23 cellular contexts compared by ENCODE assay signal in the genomic region with DNA sequence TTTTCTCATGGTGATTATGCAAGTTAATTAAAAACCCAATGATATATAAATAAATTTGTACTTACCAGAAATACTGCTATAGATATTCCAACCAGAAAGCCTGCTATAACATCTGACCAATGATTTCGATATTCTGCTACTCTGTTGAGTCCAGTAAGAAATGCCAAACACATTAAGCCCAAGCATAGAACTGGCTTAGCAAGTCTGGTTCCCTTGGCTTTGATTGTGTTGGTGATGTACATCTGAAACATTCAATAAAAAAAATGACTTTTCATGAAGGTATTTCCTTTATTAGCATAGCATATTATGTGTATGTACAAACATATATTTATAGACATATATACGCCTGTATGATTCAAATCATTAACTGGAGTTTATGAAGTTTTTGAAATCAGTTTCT.
"Had no signal": no experiment of that assay in that cellular context is flagged by ENCODE, and none has a peak within 500 bp of the region (broad histone marks: within the 10 kb centered on the region; RNA-seq: fewer than 3 reads in every experiment).

No MANE protein-coding gene starts in this region.

- ATAC-seq: activated T-cell treated with anti-CD3 and anti-CD28 coated beads, Interleukin-2, amount 50 U/mL, for 4 hours; natural killer cell treated with Interleukin-12 subunit alpha and Interleukin-12 subunit beta and Interleukin-15 and Interleukin-18, amount 100 ng/mL, for 72 hours had no signal

- H3K4me3 ChIP-seq: cardiac muscle cell, ovary, prostate gland, testis, uterus had no signal

- H3K4me1 Mint-ChIP-seq: activated B cell treated with CpG ODN at 0.5 μM for 24 hours; activated naive CD4-positive, alpha-beta T cell treated with anti-CD3 and anti-CD28 coated beads, Interleukin-2, amount 10 ng/mL, durations not matched to agents 7 days and 5 days; endodermal cell had no signal

- H3K36me3 Mint-ChIP-seq: activated naive CD4-positive, alpha-beta T cell treated with anti-CD3 and anti-CD28 coated beads, Interleukin-2, amount 10 ng/mL, durations not matched to agents 7 days and 5 days; memory B cell; natural killer cell treated with Interleukin-12 subunit alpha and Interleukin-12 subunit beta and Interleukin-15 and Interleukin-18, amount 100 ng/mL, for 72 hours had no signal

- DNase-seq: activated B cell treated with CpG ODN at 0.5 μM for 24 hours; activated CD4-positive, alpha-beta T cell treated with anti-CD3 and anti-CD28 coated beads for 4 hours; activated CD4-positive, alpha-beta T cell treated with anti-CD3 and anti-CD28 coated beads, Interleukin-2, amount 50 U/mL, for 48 hours; activated CD8-positive, alpha-beta memory T cell treated with anti-CD3 and anti-CD28 coated beads, Interleukin-2, amount 50 U/mL, for 48 hours; activated effector memory CD4-positive, alpha-beta T cell treated with Interleukin-2 at 50 U/mL for 16 hours; activated naive CD4-positive, alpha-beta T cell treated with anti-CD3 and anti-CD28 coated beads, Interleukin-2, amount 10 ng/mL, durations not matched to agents 7 days and 5 days; activated T-cell treated with anti-CD3 and anti-CD28 coated beads, Interleukin-2, amount 50 U/mL, for 4 hours; amygdala; cortex of kidney; endodermal cell; erythroblast; hippocampal formation; ovary; stimulated activated CD4-positive, alpha-beta T cell treated with anti-CD3 and anti-CD28 coated beads, Interleukin-2, amount 100 ng/mL, for 48 hours; stimulated activated CD8-positive, alpha-beta memory T cell treated with anti-CD3 and anti-CD28 coated beads, Interleukin-4, amount 100 ng/mL, for 48 hours; stimulated activated naive CD4-positive, alpha-beta T cell; T1000; testis; uterus had no signal

- H3K27me3 Mint-ChIP-seq: activated B cell treated with CpG ODN at 0.5 μM for 24 hours; activated naive CD4-positive, alpha-beta T cell treated with anti-CD3 and anti-CD28 coated beads, Interleukin-2, amount 10 ng/mL, durations not matched to agents 7 days and 5 days; memory B cell had no signal

- H3K4me1 ChIP-seq: prostate gland, testis, uterus had no signal

- H3K27ac Mint-ChIP-seq: activated B cell treated with CpG ODN at 0.5 μM for 24 hours; activated naive CD4-positive, alpha-beta T cell treated with anti-CD3 and anti-CD28 coated beads, Interleukin-2, amount 10 ng/mL, durations not matched to agents 7 days and 5 days; endodermal cell; memory B cell; natural killer cell treated with Interleukin-12 subunit alpha and Interleukin-12 subunit beta and Interleukin-15 and Interleukin-18, amount 100 ng/mL, for 72 hours had no signal

- H3K36me3 ChIP-seq: cardiac muscle cell, ovary, prostate gland, uterus had no signal

- H3K27me3 ChIP-seq: cardiac muscle cell, ovary, testis, uterus had no signal

- H3K9me3 Mint-ChIP-seq: activated B cell treated with CpG ODN at 0.5 μM for 24 hours; activated naive CD4-positive, alpha-beta T cell treated with anti-CD3 and anti-CD28 coated beads, Interleukin-2, amount 10 ng/mL, durations not matched to agents 7 days and 5 days; activated T-cell treated with anti-CD3 and anti-CD28 coated beads, Interleukin-2, amount 50 U/mL, for 4 hours; endodermal cell; memory B cell had no signal

- H3K27ac ChIP-seq: cardiac muscle cell, ovary, prostate gland, testis, uterus had no signal

- H3K9me3 ChIP-seq: ovary, prostate gland, testis, uterus had no signal

- H3K4me3 Mint-ChIP-seq: activated B cell treated with CpG ODN at 0.5 μM for 24 hours; activated naive CD4-positive, alpha-beta T cell treated with anti-CD3 and anti-CD28 coated beads, Interleukin-2, amount 10 ng/mL, durations not matched to agents 7 days and 5 days; activated T-cell treated with anti-CD3 and anti-CD28 coated beads, Interleukin-2, amount 50 U/mL, for 4 hours; endodermal cell; memory B cell; natural killer cell treated with Interleukin-12 subunit alpha and Interleukin-12 subunit beta and Interleukin-15 and Interleukin-18, amount 100 ng/mL, for 72 hours had no signal
